Comparison of ENCODE assay signal across 1 cellular context in genomic region chr19:55656552-55656951, GRCh38.
TF ChIP-seq lines count a peak whose summit lies in the region.

No MANE protein-coding gene starts in this region.

TF ChIP-seq in H1, 55 proteins besides CTCF, POLR2A, EP300 and RAD21:
- no peak for TF ChIP-seq E2F6 (IDR thresholded peaks at IDR 0.05)
- no peak for TF ChIP-seq POLR2AphosphoS5 (IDR thresholded peaks at IDR 0.05; ENCODE audit: low read depth, low read length)
- no peak for TF ChIP-seq PHF8 (conservative IDR thresholded peaks at IDR 0.05; ENCODE audit: low read depth, low read length)
- TF ChIP-seq FOSL1 (IDR thresholded peaks at IDR 0.05; ENCODE audit: insufficient read depth, low read depth, low read length): no peak
- no peak for TF ChIP-seq CHD1 (IDR thresholded peaks at IDR 0.05; ENCODE audit: low read depth, low read length)
- TF ChIP-seq NRF1 (IDR thresholded peaks at IDR 0.05; ENCODE audit: low read depth, low read length): no peak
- no peak for TF ChIP-seq RFX5 (IDR thresholded peaks at IDR 0.05; ENCODE audit: borderline replicate concordance, low read depth, low read length)
- TF ChIP-seq HDAC2 (IDR thresholded peaks at IDR 0.05; ENCODE audit: borderline replicate concordance in 1 of 2, low read depth in 2 of 2, low read length in 2 of 2): no peak
